10 cellular contexts compared by ENCODE assay signal in the genomic region with DNA sequence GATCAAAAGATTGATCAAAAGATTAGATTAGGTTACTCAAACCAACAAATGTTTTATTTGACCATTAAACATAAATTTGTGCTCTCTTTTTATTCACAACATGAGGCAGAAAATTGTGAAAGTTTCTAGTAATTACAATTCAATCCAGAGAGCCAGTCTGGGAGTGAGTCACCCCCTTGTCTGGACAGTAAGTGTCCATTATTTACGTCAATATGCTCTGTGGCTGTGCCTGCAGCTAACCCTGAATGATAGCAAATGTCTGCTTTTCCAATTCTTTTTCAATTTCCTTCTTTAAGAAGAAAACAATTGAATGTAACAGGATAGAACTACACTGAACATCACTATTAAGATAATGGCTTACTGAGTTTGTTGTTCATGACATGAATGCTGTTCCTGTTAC. TPM values are rescaled to one million over a fixed set of nuclear protein-coding genes. Genes with fewer than 3 reads are reported as not detected.
DNase-seq lines count a peak whose midpoint lies in the region; ATAC-seq and TF ChIP-seq lines count a peak whose summit lies in the region.
"Had no signal": no experiment of that assay in that cellular context is flagged by ENCODE, and none has a peak within 500 bp of the region (broad histone marks: within the 10 kb centered on the region; RNA-seq: fewer than 3 reads in every experiment).

No MANE protein-coding gene starts in this region.

- POLR2A ChIA-PET in SK-N-SH (lab: Yijun Ruan, JAX): interaction anchor here (0.6 to 0.8 kb wide), 2 partner anchors 15 to 28 kb away, joined by 3 to 4 read pairs; a partner anchor contains a TSS

- H2AFZ ChIP-seq in GM23248 (0 out of 2 replicates have a peak overlapping the region, but pooled peaks have one; percentile 13), SK-N-SH (ENCODE audit: low read depth) (peak overlapping the region; percentile 1; the same call in 1 of the 2 replicates)

- in situ Hi-C loops in GM23248 (cut with MboI): no loop called here

- H3K4me2 ChIP-seq in GM23248 (ENCODE audit: unreplicated experiment) (peak overlapping the region; percentile 47), SK-N-SH (no peak overlapping the region), skeletal muscle satellite cell (ENCODE audit: low read length) (peak overlapping the region; percentile 35)

- H3K9me2 ChIP-seq in GM23248 (ENCODE audit: insufficient read depth): no peaks in the 10 kb centered on the region; the same call in 1 of the 2 replicates
- no peaks in the 10 kb centered on the region for H3K9me2 ChIP-seq in SK-N-SH

- TF ChIP-seq CTCF in SK-N-SH (IDR thresholded peaks at IDR 0.05) (no peak), fibroblast of the aortic adventitia (IDR thresholded peaks at IDR 0.05; ENCODE audit: insufficient read depth, low read length) (no peak)

- H3K36me3 ChIP-seq in GM23248 (ENCODE audit: low read depth): no peaks in the 10 kb centered on the region
- no peaks in the 10 kb centered on the region for H3K36me3 ChIP-seq in SK-N-SH (replicated peaks in 1 of 2; ENCODE audit: control insufficient read depth in 1 of 2, insufficient read depth in 2 of 2, low read length in 1 of 2)
- H3K36me3 ChIP-seq in skeletal muscle satellite cell (ENCODE audit: insufficient read depth, low read length): no peaks in the 10 kb centered on the region

- H3K27ac ChIP-seq in GM23248 (peak overlapping the region; percentile 75), SK-N-SH (ENCODE audit: low read depth in 2 of 2, low read length in 1 of 2) (peak overlapping the region; percentile 65 to 91)

- peaks cover 33% of the 10 kb centered on the region for H3F3A ChIP-seq in GM23248 (ENCODE audit: insufficient read depth)
- H3F3A ChIP-seq in SK-N-SH (replicated peaks; ENCODE audit: insufficient read depth): peaks cover 9% of the 10 kb centered on the region

- CTCF ChIA-PET in SK-N-SH (lab: Yijun Ruan, JAX): interaction anchor here (1.0 to 1.2 kb wide), 4 partner anchors 9 to 138 kb away, joined by 3 read pairs; a partner anchor contains a TSS

- no peak; the same call in 1 of the 2 replicates for TF ChIP-seq RAD21 in SK-N-SH (IDR thresholded peaks at IDR 0.05; ENCODE audit: low read length)

- ATAC-seq in esophagus mucosa: no peak
- no peak for ATAC-seq in HG03139 (IDR thresholded peaks at IDR 0.05; ENCODE audit: unreplicated experiment)
- no peak for ATAC-seq in GM21447 (IDR thresholded peaks at IDR 0.05; ENCODE audit: unreplicated experiment)

- 0 to 6% methylated on average over 1 of the region's 1 CpG for WGBS in GM23248 (ENCODE audit: low coverage in 1 of 2, low lambda C conversion rate in 2 of 2, missing lambda C conversion rate in 2 of 2), 2 experiments
- 7% methylated on average over 1 of the region's 1 CpG for WGBS in SK-N-SH (ENCODE audit: low lambda C conversion rate)

- H3K4me3 ChIP-seq in GM23248 (peak overlapping the region; percentile 5; the same call in 1 of the 2 replicates), SK-N-SH (ENCODE audit: low read depth in 2 of 2, low read length in 1 of 2) (no peak overlapping the region), fibroblast of the aortic adventitia (ENCODE audit: low read depth, low read length) (no peak overlapping the region), skeletal muscle satellite cell (ENCODE audit: low read length) (no peak overlapping the region)

- no peaks in the 10 kb centered on the region for H3K79me2 ChIP-seq in GM23248 (ENCODE audit: insufficient read depth)
- no peaks in the 10 kb centered on the region for H3K79me2 ChIP-seq in SK-N-SH (ENCODE audit: insufficient read depth)

- no peaks in the 10 kb centered on the region for H3K9me3 ChIP-seq in GM23248 (ENCODE audit: low read depth)
- H3K9me3 ChIP-seq in SK-N-SH: no peaks in the 10 kb centered on the region
- H3K9me3 ChIP-seq in skeletal muscle satellite cell (replicated peaks; ENCODE audit: low read length): no peaks in the 10 kb centered on the region

- peak; percentile 79 to 87 for TF ChIP-seq EP300 in SK-N-SH (IDR thresholded peaks at IDR 0.05; ENCODE audit: borderline replicate concordance in 1 of 2, low read depth in 1 of 2, low read length in 1 of 2)

- DNase-seq in GM23248 (peak; percentile 94), SK-N-SH (peak; percentile 28), fibroblast of the aortic adventitia (ENCODE audit: low read depth) (peak; percentile 77)
- no peak for DNase-seq in stimulated activated CD4-positive, alpha-beta T cell treated with anti-CD3 and anti-CD28 coated beads, Interleukin-4, amount 100 ng/mL, for 1 hour
- DNase-seq: head of caudate nucleus had no signal

- H3K4me1 ChIP-seq in GM23248 (ENCODE audit: insufficient read depth) (peaks cover 49% of the 10 kb centered on the region), SK-N-SH (ENCODE audit: control insufficient read depth in 1 of 2, insufficient read depth in 2 of 2, low read depth in 1 of 2, low read length in 1 of 2) (peaks cover 12 to 32% of the 10 kb centered on the region in 2 experiments; a peak in 3 of 4 replicates), skeletal muscle satellite cell (ENCODE audit: control insufficient read depth, insufficient read depth, low read length) (peaks cover 24% of the 10 kb centered on the region)

- H4K20me1 ChIP-seq in GM23248 (ENCODE audit: insufficient read depth) (no peaks in the 10 kb centered on the region), SK-N-SH (ENCODE audit: insufficient read depth) (no peaks in the 10 kb centered on the region)

- H3K9ac ChIP-seq in GM23248: peak overlapping the region; percentile 23; the same call in 1 of the 2 replicates
- no peak overlapping the region for H3K9ac ChIP-seq in SK-N-SH
- no peak overlapping the region for H3K9ac ChIP-seq in skeletal muscle satellite cell (ENCODE audit: low read depth, low read length)

- H3K27me3 ChIP-seq in GM23248 (replicated peaks; ENCODE audit: insufficient read depth) (no peaks in the 10 kb centered on the region), SK-N-SH (ENCODE audit: insufficient read depth) (no peaks in the 10 kb centered on the region), skeletal muscle satellite cell (ENCODE audit: control insufficient read depth, insufficient read depth, low read length) (no peaks in the 10 kb centered on the region)

TF ChIP-seq in SK-N-SH, 30 proteins besides CTCF, POLR2A, EP300 and RAD21 (continues in another document):
- TF ChIP-seq, protein P1, sequence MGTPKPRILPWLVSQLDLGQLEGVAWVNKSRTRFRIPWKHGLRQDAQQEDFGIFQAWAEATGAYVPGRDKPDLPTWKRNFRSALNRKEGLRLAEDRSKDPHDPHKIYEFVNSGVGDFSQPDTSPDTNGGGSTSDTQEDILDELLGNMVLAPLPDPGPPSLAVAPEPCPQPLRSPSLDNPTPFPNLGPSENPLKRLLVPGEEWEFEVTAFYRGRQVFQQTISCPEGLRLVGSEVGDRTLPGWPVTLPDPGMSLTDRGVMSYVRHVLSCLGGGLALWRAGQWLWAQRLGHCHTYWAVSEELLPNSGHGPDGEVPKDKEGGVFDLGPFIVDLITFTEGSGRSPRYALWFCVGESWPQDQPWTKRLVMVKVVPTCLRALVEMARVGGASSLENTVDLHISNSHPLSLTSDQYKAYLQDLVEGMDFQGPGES (IDR thresholded peaks at IDR 0.05; ENCODE audit: low read depth, low read length): no peak
- TF ChIP-seq TEAD4 (IDR thresholded peaks at IDR 0.05; ENCODE audit: borderline replicate concordance, insufficient read depth) (peak; percentile 64; the same call in 1 of the 2 replicates), JUND (IDR thresholded peaks at IDR 0.05) (peak; percentile 88), YY1 (IDR thresholded peaks at IDR 0.05; ENCODE audit: low read depth) (peak; percentile 34; the same call in 1 of the 2 replicates), CHD2 (IDR thresholded peaks at IDR 0.05; ENCODE audit: low read length, partially characterized antibody) (peak; percentile 32), TCF12 (IDR thresholded peaks at IDR 0.05) (peak; percentile 82)
- TF ChIP-seq, protein P2, sequence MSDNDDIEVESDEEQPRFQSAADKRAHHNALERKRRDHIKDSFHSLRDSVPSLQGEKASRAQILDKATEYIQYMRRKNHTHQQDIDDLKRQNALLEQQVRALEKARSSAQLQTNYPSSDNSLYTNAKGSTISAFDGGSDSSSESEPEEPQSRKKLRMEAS (IDR thresholded peaks at IDR 0.05; ENCODE audit: low read depth): peak; percentile 44; the same call in 1 of the 2 replicates

RNA-seq across cellular contexts. Expression of a gene that starts 27.9 kb away (rescaled TPM):
- total RNA-seq in GM23248 (2014; rRNA removed; shearing (Covaris generic)): 22.5 and 25.9 TPM in 2 replicates
- 84.7 and 87.0 TPM in 2 replicates for polyA plus RNA-seq in GM23248 (2016; fragmentation: Nextera tagmentation; extraction: Ambion mirVana)
- polyA plus RNA-seq in SK-N-SH (2012; rRNA removed): 9.8 and 11.5 TPM in 2 replicates
- polyA plus RNA-seq in SK-N-SH (2012; cell fraction: cytosol; rRNA removed): 13.4 and 17.0 TPM in 2 replicates
- 4.4 and 4.7 TPM in 2 replicates for polyA plus RNA-seq in SK-N-SH (2012; cell fraction: nucleus; rRNA removed)
- total RNA-seq in fibroblast of the aortic adventitia (ENCODE audit: low replicate concordance): 37.0 and 56.9 TPM in 2 replicates
- total RNA-seq in skeletal muscle satellite cell (2012; rRNA removed): 51.1 and 98.1 TPM in 2 replicates
- 1.4 TPM for total RNA-seq in esophagus mucosa

RNA-seq across cellular contexts. Expression of a gene that starts 43.1 kb away (rescaled TPM):
- total RNA-seq in GM23248 (2014; rRNA removed; shearing (Covaris generic)): not detected in 2 replicates
- not detected in 2 replicates for polyA plus RNA-seq in GM23248 (2016; fragmentation: Nextera tagmentation; extraction: Ambion mirVana)
- 0.15 TPM in 1 of 2 replicates, not detected in the other for polyA plus RNA-seq in SK-N-SH (2012; rRNA removed)
- polyA plus RNA-seq in SK-N-SH (2012; cell fraction: cytosol; rRNA removed): 0.08 and 0.13 TPM in 2 replicates
- 0.07 and 0.31 TPM in 2 replicates for polyA plus RNA-seq in SK-N-SH (2012; cell fraction: nucleus; rRNA removed)
- not detected in 2 replicates for total RNA-seq in fibroblast of the aortic adventitia (ENCODE audit: low replicate concordance)
- not detected in 2 replicates for total RNA-seq in skeletal muscle satellite cell (2012; rRNA removed)
- total RNA-seq in esophagus mucosa: 0.08 TPM
- total RNA-seq: chondrocyte had no signal

RNA-seq across cellular contexts. Expression of a gene that starts 54.7 kb away (rescaled TPM):
- 51.5 and 55.9 TPM in 2 replicates for total RNA-seq in GM23248 (2014; rRNA removed; shearing (Covaris generic))
- polyA plus RNA-seq in GM23248 (2016; fragmentation: Nextera tagmentation; extraction: Ambion mirVana): 73.7 and 78.6 TPM in 2 replicates
- polyA plus RNA-seq in SK-N-SH (2012; rRNA removed): 20.1 and 27.7 TPM in 2 replicates
- 33.3 and 44.5 TPM in 2 replicates for polyA plus RNA-seq in SK-N-SH (2012; cell fraction: cytosol; rRNA removed)
- polyA plus RNA-seq in SK-N-SH (2012; cell fraction: nucleus; rRNA removed): 11.5 and 16.6 TPM in 2 replicates
- 48.3 and 60.8 TPM in 2 replicates for total RNA-seq in fibroblast of the aortic adventitia (ENCODE audit: low replicate concordance)
- 34.9 and 51.0 TPM in 2 replicates for total RNA-seq in skeletal muscle satellite cell (2012; rRNA removed)
- total RNA-seq in esophagus mucosa: 12.2 TPM

RNA-seq across cellular contexts. Expression of a gene that starts 58.9 kb away (rescaled TPM):
- total RNA-seq in GM23248 (2014; rRNA removed; shearing (Covaris generic)): 435 and 654 TPM in 2 replicates
- polyA plus RNA-seq in GM23248 (2016; fragmentation: Nextera tagmentation; extraction: Ambion mirVana) (706 and 730 TPM in 2 replicates), SK-N-SH (2012; rRNA removed) (16.9 and 17.7 TPM in 2 replicates)
- polyA plus RNA-seq in SK-N-SH (2012; cell fraction: cytosol; rRNA removed): 14.4 and 15.5 TPM in 2 replicates
- polyA plus RNA-seq in SK-N-SH (2012; cell fraction: nucleus; rRNA removed): 9.0 and 11.9 TPM in 2 replicates
- total RNA-seq in fibroblast of the aortic adventitia (ENCODE audit: low replicate concordance) (69.7 and 97.3 TPM in 2 replicates), esophagus mucosa (0.24 TPM)
- 246 and 739 TPM in 2 replicates for total RNA-seq in skeletal muscle satellite cell (2012; rRNA removed)
